ENCODE assay signal across 9 cellular contexts in the genomic region with DNA sequence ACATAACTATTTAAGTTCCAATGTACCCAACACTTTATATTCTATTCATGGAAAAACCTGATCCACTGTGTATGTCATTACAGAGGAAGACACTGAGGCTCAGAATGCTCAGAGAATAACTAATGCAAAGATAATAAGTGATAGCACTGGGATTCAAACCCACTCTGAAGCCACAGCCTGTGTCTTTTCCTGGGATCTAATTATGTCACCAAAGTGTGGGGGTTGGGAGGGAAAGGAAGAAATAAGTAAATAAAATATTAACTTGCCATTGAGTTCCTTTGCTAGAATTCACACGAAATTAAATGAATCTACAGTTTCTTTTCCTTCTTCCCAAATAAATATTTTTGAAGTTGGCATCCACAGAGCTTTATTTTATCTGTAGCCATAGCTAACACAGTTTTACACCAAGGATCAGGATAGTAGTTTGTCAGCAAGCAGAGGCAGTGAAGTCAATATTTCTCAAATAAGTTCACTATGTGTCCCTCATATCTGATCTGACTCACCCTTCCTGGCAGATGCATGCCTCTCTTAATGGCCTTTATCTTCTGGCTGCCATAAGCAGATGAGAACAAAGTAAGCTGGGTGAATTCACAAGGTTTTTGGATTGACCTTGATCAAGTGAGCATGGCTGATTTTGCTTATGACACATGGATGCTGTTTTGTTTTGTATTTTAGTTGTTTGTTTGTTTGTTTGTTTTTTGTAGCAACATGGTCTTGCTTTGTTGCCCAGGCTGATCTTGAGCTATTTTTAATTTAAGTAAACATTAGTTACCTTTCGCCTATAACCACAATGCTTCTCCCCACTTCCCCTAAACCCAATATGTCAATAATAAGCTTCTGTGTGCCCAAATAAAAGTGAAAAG. TPM values are rescaled to one million over a fixed set of nuclear protein-coding genes. Genes with fewer than 3 reads are reported as not detected.
DNase-seq lines count a peak whose midpoint lies in the region; ATAC-seq, FAIRE-seq and TF ChIP-seq lines count a peak whose summit lies in the region.
"Had no signal": no experiment of that assay in that cellular context is flagged by ENCODE, and none has a peak within 500 bp of the region (broad histone marks: within the 10 kb centered on the region; RNA-seq: fewer than 3 reads in every experiment).

No MANE protein-coding gene starts in this region.

- no peaks in the 10 kb centered on the region for H4K20me1 ChIP-seq in GM12878 (ENCODE audit: control insufficient read depth, insufficient read depth)

- SMC1A ChIA-PET in GM12878 (lab: Charles Lee; ENCODE audit: uncharacterized antibody, unreplicated experiment), result interaction anchor here (0.7 to 2.9 kb wide), 13 partner anchors 11 to 171 kb away, joined by 3 to 12 read pairs (median 4); no protein-coding TSS in a partner anchor

- H3K9me3 Mint-ChIP-seq in activated CD8-positive, alpha-beta T cell treated with anti-CD3 and anti-CD28 coated beads for 36 hours, result peaks cover 12% of the 10 kb centered on the region

- H3K4me1 Mint-ChIP-seq in activated CD8-positive, alpha-beta T cell treated with anti-CD3 and anti-CD28 coated beads for 36 hours (ENCODE audit: low read depth), result no peaks in the 10 kb centered on the region

- TF ChIP-seq CTCF in AG09309 (IDR thresholded peaks at IDR 0.05; ENCODE audit: control insufficient read depth, insufficient read depth, low read depth, low read length, missing control alignments) (no peak), GM12878 (IDR thresholded peaks at IDR 0.05 in 2 of 3, conservative IDR thresholded peaks at IDR 0.05 in 1 of 3; ENCODE audit: control insufficient read depth in 2 of 3, extremely low read depth in 1 of 3, insufficient read depth in 1 of 3, low read depth in 3 of 3, low read length in 3 of 3) (no peak)
- TF ChIP-seq CTCF in activated CD8-positive, alpha-beta T cell treated with anti-CD3 and anti-CD28 coated beads for 36 hours (IDR thresholded peaks at IDR 0.05), result no peak

- WGBS in GM12878 (ENCODE audit: insufficient coverage, insufficient replicate concordance, low lambda C conversion rate, missing lambda C conversion rate), result 2% methylated on average over 2 of the region's 2 CpGs

- no peaks in the 10 kb centered on the region for H3K36me3 Mint-ChIP-seq in activated CD8-positive, alpha-beta T cell treated with anti-CD3 and anti-CD28 coated beads for 36 hours (ENCODE audit: low read depth)

- H2AFZ ChIP-seq in GM12878 (ENCODE audit: control insufficient read depth, low read depth, low read length), result no peak overlapping the region

- H3K9ac ChIP-seq in GM12878 (ENCODE audit: control insufficient read depth, insufficient read depth, low read length), result no peak overlapping the region

- peaks cover 27% of the 10 kb centered on the region; the same call in 1 of the 2 replicates for H3K4me1 ChIP-seq in GM12878 (ENCODE audit: control insufficient read depth, insufficient read depth, low read length)

- H3K27ac ChIP-seq in GM12878 (ENCODE audit: control insufficient read depth, insufficient read depth), result peak overlapping the region; percentile 79

- peaks cover 10% of the 10 kb centered on the region; the same call in 2 of the 3 replicates for H3K9me3 ChIP-seq in GM12878 (replicated peaks; ENCODE audit: control insufficient read depth, insufficient read depth, low read length)

- no peak for TF ChIP-seq POLR2A in GM12878 (IDR thresholded peaks at IDR 0.05; ENCODE audit: low read depth, low read length)

- peaks cover 47% of the 10 kb centered on the region for H3K79me2 ChIP-seq in GM12878 (ENCODE audit: control insufficient read depth, insufficient read depth, low read length)

- no peak for TF ChIP-seq RAD21 in GM12878 (IDR thresholded peaks at IDR 0.05; ENCODE audit: insufficient read depth, low read depth, low read length)

- H3K27ac Mint-ChIP-seq in activated CD8-positive, alpha-beta T cell treated with anti-CD3 and anti-CD28 coated beads for 36 hours, result no peak overlapping the region

- CTCF ChIA-PET in GM12878 (lab: Yijun Ruan, JAX), result interaction anchor here (1.0 to 1.9 kb wide), 3 partner anchors 11 to 102 kb away, joined by 3 to 5 read pairs (median 5); no protein-coding TSS in a partner anchor
- CTCF ChIA-PET in activated CD8-positive, alpha-beta T cell treated with anti-CD3 and anti-CD28 coated beads for 36 hours (lab: Charles Lee), result interaction anchor here (1.0 kb wide), 1 partner anchor 241 kb away, joined by 3 read pairs; no protein-coding TSS in a partner anchor

- RAD21 ChIA-PET in GM12878 (lab: Charles Lee; ENCODE audit: unreplicated experiment), result interaction anchor here (0.8 to 1.1 kb wide), 2 partner anchors 95 to 96 kb away, joined by 3 to 4 read pairs; no protein-coding TSS in a partner anchor

- BruUV-seq in GM12878 (replicated peaks; lab: Mats Ljungman, UMichigan), result no TSS peak

- H3K36me3 ChIP-seq in GM12878 (ENCODE audit: control insufficient read depth in 2 of 2, insufficient read depth in 2 of 2, low read length in 1 of 2), result no peaks in the 10 kb centered on the region

- H3K4me3 Mint-ChIP-seq in activated CD8-positive, alpha-beta T cell treated with anti-CD3 and anti-CD28 coated beads for 36 hours, result no peak overlapping the region

- POLR2A ChIA-PET in GM12878 (lab: Charles Lee), result interaction anchor here (0.8 to 1.3 kb wide), 4 partner anchors 11 to 96 kb away, joined by 3 read pairs; no protein-coding TSS in a partner anchor
- POLR2A ChIA-PET in activated CD8-positive, alpha-beta T cell treated with anti-CD3 and anti-CD28 coated beads for 36 hours (lab: Charles Lee), result no interaction called here

- no peaks in the 10 kb centered on the region; a peak in 1 of 4 replicates for H3K27me3 ChIP-seq in GM12878 (replicated peaks in 1 of 2; ENCODE audit: control insufficient read depth in 2 of 2, insufficient read depth in 2 of 2, low read length in 1 of 2)

- no peak for TF ChIP-seq EP300 in GM12878 (IDR thresholded peaks at IDR 0.05; ENCODE audit: borderline replicate concordance in 1 of 2, control insufficient read depth in 1 of 2, low read depth in 2 of 2, low read length in 2 of 2)

- H3K4me3 ChIP-seq in AG09309 (ENCODE audit: control insufficient read depth, low read depth, low read length) (no peak overlapping the region), GM12878 (peak overlapping the region; percentile 36; the same call in 1 of the 2 replicates)

- peaks cover 32% of the 10 kb centered on the region for H3K27me3 Mint-ChIP-seq in activated CD8-positive, alpha-beta T cell treated with anti-CD3 and anti-CD28 coated beads for 36 hours

- FAIRE-seq in GM12878 (lab: Jason Lieb, UNC), result no peak
- FAIRE-seq: G401.6 had no signal

- intact Hi-C loops in GM12878 (cut with micrococcal nuclease; ENCODE audit: unreplicated experiment), result loop anchor here (5.0 kb wide), 1 partner anchor 97 kb away; no protein-coding TSS in a partner anchor
- intact Hi-C loops in activated CD8-positive, alpha-beta T cell treated with anti-CD3 and anti-CD28 coated beads for 36 hours (cut with micrococcal nuclease), result no loop called here

- ATAC-seq in GM19351 (IDR thresholded peaks at IDR 0.05; ENCODE audit: unreplicated experiment) (peak; percentile 48), HG03354 (IDR thresholded peaks at IDR 0.05; ENCODE audit: poor library complexity, severe bottlenecking, unreplicated experiment) (peak; percentile 66), GM12878 (peak; percentile 72)
- no peak for ATAC-seq in activated CD8-positive, alpha-beta T cell treated with anti-CD3 and anti-CD28 coated beads for 36 hours

- in situ Hi-C loops in GM12878 (cut with MboI), result no loop called here

- H3K4me2 ChIP-seq in GM12878 (ENCODE audit: control insufficient read depth, insufficient read depth), result peak overlapping the region; percentile 95

- DNase-seq in AG09309 (ENCODE audit: low read depth), result peak; percentile 38
- peak; percentile 46 for DNase-seq in GM12878 (ENCODE audit: low read depth, low spot score)
- DNase-seq in NCI-H345 treated with DMSO at 0.1 percent for 48 hours (lab: John Stamatoyannopoulos, UW; ENCODE audit: unreplicated experiment), result no peak
- DNase-seq in SW 1271 (lab: John Stamatoyannopoulos, UW), result no peak
- DNase-seq in activated CD8-positive, alpha-beta T cell treated with anti-CD3 and anti-CD28 coated beads for 36 hours, result no peak
- no peak for DNase-seq in stimulated activated naive CD4-positive, alpha-beta T cell treated with Interleukin-2 at 50 U/mL for 16 hours (lab: John Stamatoyannopoulos, UW)

TF ChIP-seq in GM12878, 131 proteins besides CTCF, POLR2A, EP300 and RAD21 (continues in another document):
- TF ChIP-seq RFX5 (IDR thresholded peaks at IDR 0.05; ENCODE audit: low read depth, low read length), result no peak
- no peak for TF ChIP-seq TAF1 (IDR thresholded peaks at IDR 0.05; ENCODE audit: borderline replicate concordance, low read depth, low read length)
- TF ChIP-seq SPI1 (IDR thresholded peaks at IDR 0.05; ENCODE audit: borderline replicate concordance, insufficient read depth, low read depth, low read length), result peak; percentile 73
- TF ChIP-seq RUNX3 (IDR thresholded peaks at IDR 0.05; ENCODE audit: low read length), result peak; percentile 63
- peak; percentile 10 for TF ChIP-seq MEF2B (IDR thresholded peaks at IDR 0.05; ENCODE audit: partially characterized antibody, poor library complexity, severe bottlenecking)

RNA-seq across cellular contexts. Expression of gene RAPGEF5, which starts 6.3 kb away (rescaled TPM):
- total RNA-seq in GM12878 (2013; cell fraction: nucleolus; rRNA removed), result 20.1 and 24.4 TPM in 2 replicates
- total RNA-seq in GM12878 (2014; rRNA removed), result 1.9 and 2.2 TPM in 2 replicates
- total RNA-seq in GM12878 (2014; rRNA removed; fragmentation: Illumina TruSeq; extraction: Trizol), result 3.2 and 4.2 TPM in 2 replicates
- total RNA-seq in GM12878 (2021), result 4.0 and 4.3 TPM in 2 replicates
- polyA plus RNA-seq in GM12878 (2011; ENCODE audit: low read depth), result 1.8 TPM
- polyA plus RNA-seq in GM12878 (2011; rRNA removed), result 0.56 and 0.57 TPM in 2 replicates
- 0.18 and 0.39 TPM in 2 replicates for polyA plus RNA-seq in GM12878 (2011; cell fraction: cytosol; rRNA removed)
- polyA plus RNA-seq in GM12878 (2011; cell fraction: nucleus; rRNA removed), result 0.88 and 0.95 TPM in 2 replicates
- polyA plus RNA-seq in GM12878 (2012), result 1.3 and 2.2 TPM in 2 replicates
- 1.6 and 1.9 TPM in 2 replicates for polyA plus RNA-seq in GM12878 (2014; fragmentation: Illumina TruSeq; extraction: Trizol)
- under 1 TPM; 0.38 to 0.39 TPM for polyA plus RNA-seq in GM12878 (2014; fragmentation: Nextera tagmentation; extraction: Ambion mirVana)
- 1.7 and 1.8 TPM in 2 replicates for polyA plus RNA-seq in GM12878 (2014; rRNA removed)
- polyA plus RNA-seq in GM12878 (2016; fragmentation: Nextera tagmentation; extraction: Ambion mirVana), result under 1 TPM in 1 of 2 experiments, not detected in 1; 0.88 TPM
- polyA minus RNA-seq in GM12878 (2011; rRNA and poly(A)+ RNA removed), result 1.9 and 2.7 TPM in 2 replicates
- polyA minus RNA-seq in GM12878 (2011; cell fraction: cytosol; rRNA and poly(A)+ RNA removed), result 0.52 and 0.53 TPM in 2 replicates
- polyA minus RNA-seq in GM12878 (2011; cell fraction: nucleus; rRNA and poly(A)+ RNA removed), result 4.6 and 5.3 TPM in 2 replicates
- total RNA-seq in activated CD8-positive, alpha-beta T cell treated with anti-CD3 and anti-CD28 coated beads for 36 hours, result under 1 TPM; 0.92 to 0.99 TPM

Comparison
In these comparisons a context has a peak if more than half of its experiments do, and no peak if none do; other contexts are left out.
1. DNase-seq: peak in AG09309 (single experiment) and GM12878 (single experiment); none in NCI-H345 treated with DMSO at 0.1 percent for 48 hours (single experiment), SW 1271 (0 of 2), activated CD8-positive, alpha-beta T cell treated with anti-CD3 and anti-CD28 coated beads for 36 hours (single experiment) and stimulated activated naive CD4-positive, alpha-beta T cell treated with Interleukin-2 at 50 U/mL for 16 hours (single experiment).